Comparison of ENCODE assay signal across 24 cellular contexts in the genomic region with DNA sequence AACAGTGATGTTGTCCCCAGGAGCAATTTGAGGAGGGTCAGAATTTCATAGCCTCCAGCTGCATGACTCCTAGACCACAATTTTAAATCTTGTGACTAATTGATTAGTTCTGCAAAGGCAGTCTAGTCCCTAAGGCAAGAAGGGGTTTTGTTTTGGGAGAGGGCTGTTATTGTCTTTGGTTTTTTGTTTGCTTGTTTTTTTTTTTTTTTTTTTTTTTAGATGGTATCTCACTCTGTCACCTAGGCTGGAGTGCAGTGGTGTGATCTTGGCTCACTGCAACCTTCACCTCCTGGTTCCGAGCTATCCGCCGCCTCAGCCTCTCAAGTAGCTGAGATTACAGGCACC.
"Had no signal": no experiment of that assay in that cellular context is flagged by ENCODE, and none has a peak within 500 bp of the region (broad histone marks: within the 10 kb centered on the region; RNA-seq: fewer than 3 reads in every experiment).

No MANE protein-coding gene starts in this region.

- H3K27ac ChIP-seq: SJSA1 had no signal

- H3K9me3 Mint-ChIP-seq: activated CD8-positive, alpha-beta T cell treated with anti-CD3 and anti-CD28 coated beads for 36 hours; activated naive CD8-positive, alpha-beta T cell treated with anti-CD3 and anti-CD28 coated beads, Interleukin-2, amount 10 ng/mL, durations not matched to agents 7 days and 5 days; T-helper 1 cell treated with Interleukin-12 subunit alpha and Interleukin-12 subunit beta and Interleukin-4 antibody, amounts not matched to agents 30 μg/mL and 1 μg/mL, for 36 hours had no signal

- H3K4me1 ChIP-seq: adrenal gland, SJSA1 had no signal

- H3K4me3 Mint-ChIP-seq: activated CD8-positive, alpha-beta T cell treated with anti-CD3 and anti-CD28 coated beads for 36 hours; activated naive CD8-positive, alpha-beta T cell treated with anti-CD3 and anti-CD28 coated beads, Interleukin-2, amount 10 ng/mL, durations not matched to agents 7 days and 5 days; T-helper 1 cell treated with Interleukin-12 subunit alpha and Interleukin-12 subunit beta and Interleukin-4 antibody, amounts not matched to agents 30 μg/mL and 1 μg/mL, for 36 hours had no signal

- H3K4me1 Mint-ChIP-seq: activated naive CD8-positive, alpha-beta T cell treated with anti-CD3 and anti-CD28 coated beads, Interleukin-2, amount 10 ng/mL, durations not matched to agents 7 days and 5 days had no signal

- H3K27me3 ChIP-seq: adrenal gland, SJSA1 had no signal

- DNase-seq: activated CD4-positive, alpha-beta T cell treated with anti-CD3 and anti-CD28 coated beads for 4 hours; activated CD8-positive, alpha-beta memory T cell treated with anti-CD3 and anti-CD28 coated beads, Interleukin-2, amount 50 U/mL, for 48 hours; activated CD8-positive, alpha-beta T cell treated with anti-CD3 and anti-CD28 coated beads for 36 hours; activated naive CD4-positive, alpha-beta T cell treated with anti-CD3 and anti-CD28 coated beads, Interleukin-2, amount 50 U/mL, for 16 hours; activated naive CD8-positive, alpha-beta T cell treated with anti-CD3 and anti-CD28 coated beads, Interleukin-2, amount 10 ng/mL, durations not matched to agents 7 days and 5 days; activated T-cell treated with anti-CD3 and anti-CD28 coated beads, Interleukin-2, amount 50 U/mL, for 1 hour; anterior cingulate cortex; central memory CD4-positive, alpha-beta T cell; MM.1S; NCI-H1105 treated with DMSO at 0.1 percent for 48 hours; NCI-H146; NCI-H1930; NCI-H2107; NCI-H2171 treated with DMSO at 0.1 percent for 48 hours; NCI-H226; NCI-H526; NCI-H82; Right ventricle myocardium superior; RPMI8226 had no signal

- ATAC-seq: activated CD4-positive, CD25-positive, alpha-beta regulatory T cell treated with anti-CD3 and anti-CD28 coated beads, Interleukin-2, amount 50 U/mL, for 24 hours; activated CD8-positive, alpha-beta T cell treated with anti-CD3 and anti-CD28 coated beads for 36 hours had no signal

- H3K36me3 Mint-ChIP-seq: activated naive CD8-positive, alpha-beta T cell treated with anti-CD3 and anti-CD28 coated beads, Interleukin-2, amount 10 ng/mL, durations not matched to agents 7 days and 5 days had no signal

- H3K9me3 ChIP-seq: adrenal gland, SJSA1 had no signal

- H3K4me3 ChIP-seq: adrenal gland, SJSA1 had no signal

- H3K27ac Mint-ChIP-seq: activated CD8-positive, alpha-beta T cell treated with anti-CD3 and anti-CD28 coated beads for 36 hours; activated naive CD8-positive, alpha-beta T cell treated with anti-CD3 and anti-CD28 coated beads, Interleukin-2, amount 10 ng/mL, durations not matched to agents 7 days and 5 days; T-helper 1 cell treated with Interleukin-12 subunit alpha and Interleukin-12 subunit beta and Interleukin-4 antibody, amounts not matched to agents 30 μg/mL and 1 μg/mL, for 36 hours had no signal

- H3K36me3 ChIP-seq: adrenal gland, SJSA1 had no signal

- FAIRE-seq: bronchial epithelial cell had no signal
